In the genomic region with DNA sequence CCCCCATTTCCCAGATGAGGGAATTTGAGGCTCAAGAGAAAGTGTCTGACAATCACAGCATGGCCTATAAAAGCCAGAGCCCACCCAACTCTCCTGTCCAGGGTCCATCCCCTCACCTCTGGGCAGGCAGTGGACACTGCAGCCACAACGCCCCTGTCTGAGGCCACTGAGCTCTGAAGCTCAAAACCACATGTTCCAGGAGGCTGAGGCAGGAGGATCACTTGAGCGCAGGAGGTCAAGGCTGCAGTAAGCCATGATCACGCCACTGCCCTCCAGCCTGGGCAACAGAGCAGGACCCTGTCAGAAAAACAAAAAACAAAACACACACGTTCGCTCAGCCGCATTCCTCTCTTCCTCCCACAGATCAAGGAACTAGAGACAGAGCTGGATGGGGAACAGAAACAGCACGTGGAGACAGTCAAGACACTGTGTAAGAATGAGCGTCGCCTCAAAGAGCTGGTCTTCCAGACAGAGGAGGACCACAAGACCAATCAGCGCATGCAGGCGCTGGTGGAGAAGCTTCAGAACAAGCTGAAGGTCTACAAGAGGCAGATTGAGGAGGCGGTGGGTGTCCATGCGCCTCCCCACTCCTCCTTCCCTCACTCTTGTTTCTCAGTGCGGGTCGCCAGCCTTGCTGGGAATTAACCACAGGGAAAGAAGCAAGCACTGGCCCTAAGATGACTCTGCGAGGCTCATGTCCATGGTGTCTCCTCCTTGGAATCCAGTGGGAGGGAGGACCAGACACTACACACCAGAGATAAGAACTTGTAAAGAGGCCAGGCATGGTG, we compare ENCODE assay signal across 18 cellular contexts. TPM values are rescaled to one million over a fixed set of nuclear protein-coding genes. Genes with fewer than 3 reads are reported as not detected.
"Had no signal": no experiment of that assay in that cellular context is flagged by ENCODE, and none has a peak within 500 bp of the region (broad histone marks: within the 10 kb centered on the region; RNA-seq: fewer than 3 reads in every experiment).

No MANE protein-coding gene starts in this region.

- H3K4me3 ChIP-seq: coronary artery, left ventricle myocardium inferior, mucosa of descending colon, right lobe of liver, smooth muscle cell, transverse colon had no signal

- DNase-seq: activated CD4-positive, alpha-beta T cell treated with anti-CD3 and anti-CD28 coated beads, Interleukin-2, amount 50 U/mL, for 1 hour; activated CD8-positive, alpha-beta memory T cell treated with anti-CD3 and anti-CD28 coated beads for 24 hours; activated naive CD4-positive, alpha-beta T cell; brain microvascular endothelial cell; left ventricle myocardium inferior; mucosa of descending colon; naive thymus-derived CD4-positive, alpha-beta T cell; right lobe of liver; stimulated activated naive CD8-positive, alpha-beta T cell treated with anti-CD3 and anti-CD28 coated beads, Interleukin-15, Interleukin-2, amounts not matched to agents 100 U/mL and 50 U/mL, for 24 hours; T-helper 9 cell; transverse colon had no signal

- H3K4me1 Mint-ChIP-seq: central memory CD8-positive, alpha-beta T cell; memory B cell; naive thymus-derived CD4-positive, alpha-beta T cell had no signal

- H3K4me3 Mint-ChIP-seq: central memory CD8-positive, alpha-beta T cell; memory B cell; naive thymus-derived CD4-positive, alpha-beta T cell had no signal

- H3K27ac ChIP-seq: brain microvascular endothelial cell, coronary artery, left ventricle myocardium inferior, right lobe of liver, transverse colon had no signal

- ATAC-seq: activated CD4-positive, CD25-positive, alpha-beta regulatory T cell treated with anti-CD3 and anti-CD28 coated beads, Interleukin-2, amount 50 U/mL, for 24 hours; esophagus mucosa; mucosa of descending colon; naive thymus-derived CD4-positive, alpha-beta T cell; stimulated activated naive CD8-positive, alpha-beta T cell treated with anti-CD3 and anti-CD28 coated beads, Interleukin-15, Interleukin-2, amounts not matched to agents 100 U/mL and 50 U/mL, for 24 hours had no signal

- H3K36me3 ChIP-seq: brain microvascular endothelial cell, left ventricle myocardium inferior, right lobe of liver, transverse colon had no signal

- H3K27me3 Mint-ChIP-seq: naive thymus-derived CD4-positive, alpha-beta T cell had no signal

- H3K27ac Mint-ChIP-seq: memory B cell; naive thymus-derived CD4-positive, alpha-beta T cell had no signal

- H3K27me3 ChIP-seq: brain microvascular endothelial cell, right lobe of liver, transverse colon had no signal

- H3K4me1 ChIP-seq: left ventricle myocardium inferior, right lobe of liver, transverse colon had no signal

- H3K4me2 ChIP-seq: smooth muscle cell had no signal

- H3K9me3 ChIP-seq: right lobe of liver, transverse colon had no signal

- H3K9me3 Mint-ChIP-seq: central memory CD8-positive, alpha-beta T cell had no signal

RNA-seq across cellular contexts. Expression of gene MYH16, which starts 33.0 kb away (rescaled TPM):
- total RNA-seq: esophagus mucosa; left ventricle myocardium inferior; mucosa of descending colon; naive thymus-derived CD4-positive, alpha-beta T cell; omental fat pad; right lobe of liver; smooth muscle cell; transverse colon had no signal
- polyA plus RNA-seq: naive thymus-derived CD4-positive, alpha-beta T cell; smooth muscle cell had no signal
